In genomic region chr22:42948205-42948804, GRCh38 we compare ENCODE assay signal across 17 cellular contexts.
DNase-seq lines count a peak whose midpoint lies in the region; ATAC-seq, FAIRE-seq and TF ChIP-seq lines count a peak whose summit lies in the region.
"Had no signal": no experiment of that assay in that cellular context is flagged by ENCODE, and none has a peak within 500 bp of the region (broad histone marks: within the 10 kb centered on the region; RNA-seq: fewer than 3 reads in every experiment).

No MANE protein-coding gene starts in this region.

- no peak overlapping the region for H3K4ac ChIP-seq in H9 (ENCODE audit: low read depth, low read length)

- no peaks in the 10 kb centered on the region; the same call in 1 of the 2 replicates for H3K27me3 Mint-ChIP-seq in H9 (ENCODE audit: low read depth)
- no peaks in the 10 kb centered on the region for H3K27me3 Mint-ChIP-seq in effector memory CD8-positive, alpha-beta T cell
- peaks cover 7% of the 10 kb centered on the region for H3K27me3 Mint-ChIP-seq in GM23338 (ENCODE audit: insufficient read depth, low read depth, poor library complexity)
- H3K27me3 Mint-ChIP-seq: activated naive CD8-positive, alpha-beta T cell treated with anti-CD3 and anti-CD28 coated beads, Interleukin-2, amount 10 ng/mL, durations not matched to agents 7 days and 5 days; activated T-helper 17 cell treated with anti-CD3 and anti-CD28 coated beads, Interleukin-2, amount 50 U/mL, for 72 hours; stimulated activated naive B cell treated with anti-CD40 and anti-IgM and Interleukin-4, amounts not matched to agents 10 μg/mL and 1 μg/mL and 100 μg/mL, for 72 hours had no signal

- DNase-seq in A549 (ENCODE audit: low read depth in 1 of 2, low spot score in 1 of 2): no peak
- DNase-seq in H9: no peak
- no peak for DNase-seq in effector memory CD8-positive, alpha-beta T cell
- no peak for DNase-seq in pancreas
- no peak for DNase-seq in lower lobe of right lung
- DNase-seq in GM23338 (ENCODE audit: low spot score): no peak
- DNase-seq in NK-92 treated with Interleukin-12 subunit alpha and Interleukin-12 subunit beta, amount 100 ng/mL, for 24 hours (lab: John Stamatoyannopoulos, UW): no peak
- no peak for DNase-seq in stimulated activated naive CD4-positive, alpha-beta T cell treated with Interleukin-2 at 50 U/mL for 16 hours (lab: John Stamatoyannopoulos, UW)
- DNase-seq: activated CD4-positive, alpha-beta T cell treated with anti-CD3 and anti-CD28 coated beads for 1 hour; activated naive CD8-positive, alpha-beta T cell treated with anti-CD3 and anti-CD28 coated beads, Interleukin-2, amount 10 ng/mL, durations not matched to agents 7 days and 5 days; stimulated activated naive B cell treated with anti-CD40 and anti-IgM and Interleukin-4, amounts not matched to agents 10 μg/mL and 1 μg/mL and 100 μg/mL, for 72 hours; upper lobe of right lung had no signal

- ATAC-seq in A549 (no peak), pancreas (no peak), lower lobe of right lung (no peak), GM23338 (no peak)
- no peak for ATAC-seq in effector memory CD8-positive, alpha-beta T cell (replicated peaks)
- ATAC-seq: activated T-helper 17 cell treated with anti-CD3 and anti-CD28 coated beads, Interleukin-2, amount 50 U/mL, for 72 hours; stimulated activated naive B cell treated with anti-CD40 and anti-IgM and Interleukin-4, amounts not matched to agents 10 μg/mL and 1 μg/mL and 100 μg/mL, for 72 hours had no signal

- H3K9me3 ChIP-seq in A549 (no peaks in the 10 kb centered on the region), H9 (ENCODE audit: control insufficient read depth, low read depth, low read length) (no peaks in the 10 kb centered on the region), pancreas (no peaks in the 10 kb centered on the region), lower lobe of right lung (no peaks in the 10 kb centered on the region)
- H3K9me3 ChIP-seq: SJSA1, upper lobe of right lung had no signal

- intact Hi-C loops in pancreas (cut with DNase I) (no loop called here), lower lobe of right lung (cut with DNase I) (no loop called here)

- WGBS in A549 (ENCODE audit: missing lambda C conversion rate): 85% methylated on average over 4 of the region's 4 CpGs
- WGBS in H9 (ENCODE audit: extremely low coverage, insufficient read length, low lambda C conversion rate): no CpG with 5 or more reads among the region's 4 CpGs
- WGBS in pancreas, 2 donors: 88% methylated on average over 4 of the region's 4 CpGs

- no peak for TF ChIP-seq EP300 in A549 (IDR thresholded peaks at IDR 0.05)

- no peak overlapping the region for H4K91ac ChIP-seq in H9 (ENCODE audit: insufficient read length, low read depth, low read length)

- FAIRE-seq in A549 (lab: Jason Lieb, UNC): no peak
- FAIRE-seq in pancreas (lab: Jason Lieb, UNC): no peak

- H4K8ac ChIP-seq in H9 (replicated peaks; ENCODE audit: insufficient read length, low read depth, low read length): no peak overlapping the region

- no peak overlapping the region for H3K56ac ChIP-seq in H9 (ENCODE audit: insufficient read length, low read depth, low read length)

- H3K9ac ChIP-seq in H9 (ENCODE audit: extremely low read depth, insufficient read length, low read length): no peak overlapping the region

- H2BK120ac ChIP-seq in H9 (ENCODE audit: low read depth, low read length, poor library complexity, severe bottlenecking): no peak overlapping the region

- POLR2A ChIA-PET in A549 (lab: Yijun Ruan, JAX): interaction anchor here (0.7 to 1.2 kb wide), 3 partner anchors 12 to 299 kb away, joined by 3 to 5 read pairs (median 4); partner anchors contain the start of gene CYB5R3

- no peaks in the 10 kb centered on the region for H3K23me2 ChIP-seq in H9 (ENCODE audit: insufficient read length, low read depth, low read length, poor library complexity, severe bottlenecking)

- H3K4me3 ChIP-seq in A549 (no peak overlapping the region), pancreas (no peak overlapping the region), lower lobe of right lung (no peak overlapping the region), GM23338 (no peak overlapping the region)
- H3K4me3 ChIP-seq: lung, SJSA1, upper lobe of right lung had no signal

- H3K9me3 Mint-ChIP-seq in H9 (no peaks in the 10 kb centered on the region), GM23338 (no peaks in the 10 kb centered on the region)
- no peaks in the 10 kb centered on the region for H3K9me3 Mint-ChIP-seq in effector memory CD8-positive, alpha-beta T cell
- H3K9me3 Mint-ChIP-seq: activated naive CD8-positive, alpha-beta T cell treated with anti-CD3 and anti-CD28 coated beads, Interleukin-2, amount 10 ng/mL, durations not matched to agents 7 days and 5 days; activated T-helper 17 cell treated with anti-CD3 and anti-CD28 coated beads, Interleukin-2, amount 50 U/mL, for 72 hours; nephron; stimulated activated naive B cell treated with anti-CD40 and anti-IgM and Interleukin-4, amounts not matched to agents 10 μg/mL and 1 μg/mL and 100 μg/mL, for 72 hours; T-helper 2 cell treated with Interferon-gamma antibody and Interleukin-4, amounts not matched to agents 5 μg/mL and 100 μg/mL, for 36 hours had no signal

- 0 out of 2 replicates have a peak, but pooled peaks cover 4% of the 10 kb centered on the region for H3K9me2 ChIP-seq in GM23338 (ENCODE audit: insufficient read depth)

- H4K20me1 ChIP-seq in H9 (ENCODE audit: control insufficient read depth, insufficient read depth, insufficient read length) (no peaks in the 10 kb centered on the region), GM23338 (replicated peaks; ENCODE audit: insufficient read depth) (peaks cover 69% of the 10 kb centered on the region)

- H3T11ph ChIP-seq in H9 (ENCODE audit: low read length): no peak overlapping the region

- peak overlapping the region in 2 of 3 experiments; percentile 50 to 52; a peak in 3 of 7 replicates for H3K27ac Mint-ChIP-seq in H9
- H3K27ac Mint-ChIP-seq in effector memory CD8-positive, alpha-beta T cell: peak overlapping the region; percentile 60 to 62
- no peak overlapping the region for H3K27ac Mint-ChIP-seq in GM23338
- H3K27ac Mint-ChIP-seq: activated naive CD8-positive, alpha-beta T cell treated with anti-CD3 and anti-CD28 coated beads, Interleukin-2, amount 10 ng/mL, durations not matched to agents 7 days and 5 days; activated T-helper 17 cell treated with anti-CD3 and anti-CD28 coated beads, Interleukin-2, amount 50 U/mL, for 72 hours; stimulated activated naive B cell treated with anti-CD40 and anti-IgM and Interleukin-4, amounts not matched to agents 10 μg/mL and 1 μg/mL and 100 μg/mL, for 72 hours; T-helper 2 cell treated with Interferon-gamma antibody and Interleukin-4, amounts not matched to agents 5 μg/mL and 100 μg/mL, for 36 hours had no signal

- H3K27ac ChIP-seq in A549 (peak overlapping the region; percentile 50 to 64; a peak in 4 of 6 replicates), H9 (ENCODE audit: insufficient read length, low read depth, low read length) (no peak overlapping the region), pancreas (peak overlapping the region in 3 of 4 donors; percentile 53 to 77 (median 62)), lower lobe of right lung (no peak overlapping the region), GM23338 (ENCODE audit: low read depth) (no peak overlapping the region)

- H3K36me3 ChIP-seq in pancreas: no peaks in the 10 kb centered on the region
- no peaks in the 10 kb centered on the region for H3K36me3 ChIP-seq in lower lobe of right lung
- H3K36me3 ChIP-seq in GM23338 (ENCODE audit: insufficient read depth): no peaks in the 10 kb centered on the region
- H3K36me3 ChIP-seq: upper lobe of right lung had no signal

- H3K79me2 ChIP-seq in H9 (ENCODE audit: insufficient read depth, low read length) (peaks cover 12% of the 10 kb centered on the region; the same call in 1 of the 2 replicates), GM23338 (replicated peaks; ENCODE audit: insufficient read depth) (peaks cover 99% of the 10 kb centered on the region)

- H2AK5ac ChIP-seq in H9 (ENCODE audit: insufficient read length, low read length): no peak overlapping the region

- no peak overlapping the region for H4K5ac ChIP-seq in H9 (ENCODE audit: insufficient read length, low read depth, low read length)

- H3K79me1 ChIP-seq in H9 (ENCODE audit: insufficient read depth, low read depth, low read length, poor library complexity, severe bottlenecking): peaks cover 10% of the 10 kb centered on the region

- H3K4me2 ChIP-seq in A549 (peak overlapping the region; percentile 64), H9 (ENCODE audit: insufficient read depth, insufficient read length, low read length) (no peak overlapping the region), GM23338 (no peak overlapping the region)

- no peak overlapping the region for H3K23ac ChIP-seq in H9 (ENCODE audit: insufficient read length, low read depth, low read length)

- peaks cover 49 to 51% of the 10 kb centered on the region in 2 experiments for H3K4me1 Mint-ChIP-seq in H9
- H3K4me1 Mint-ChIP-seq in effector memory CD8-positive, alpha-beta T cell (ENCODE audit: low read depth in 2 of 2): peaks cover 35 to 38% of the 10 kb centered on the region in 2 donors
- H3K4me1 Mint-ChIP-seq in GM23338: peaks cover 50% of the 10 kb centered on the region

- peaks cover 0 to 5% (median 0%) of the 10 kb centered on the region in 3 experiments; a peak in 1 of 7 replicates for H3K36me3 Mint-ChIP-seq in H9 (ENCODE audit: insufficient read depth in 1 of 3, low read depth in 3 of 3)
- peaks cover 5% of the 10 kb centered on the region for H3K36me3 Mint-ChIP-seq in effector memory CD8-positive, alpha-beta T cell (ENCODE audit: insufficient read depth)
- no peaks in the 10 kb centered on the region; the same call in 2 of the 3 replicates for H3K36me3 Mint-ChIP-seq in GM23338 (ENCODE audit: low read depth)

- TF ChIP-seq CTCF in A549 (IDR thresholded peaks at IDR 0.05): no peak
- TF ChIP-seq CTCF in H9 (conservative IDR thresholded peaks at IDR 0.05): no peak
- TF ChIP-seq CTCF in pancreas (IDR thresholded peaks at IDR 0.05): no peak
- TF ChIP-seq CTCF in lower lobe of right lung (IDR thresholded peaks at IDR 0.05): no peak
- TF ChIP-seq CTCF in GM23338 (conservative IDR thresholded peaks at IDR 0.05; ENCODE audit: low read depth in 2 of 2): no peak

- TF ChIP-seq POLR2A in A549 (IDR thresholded peaks at IDR 0.05; ENCODE audit: low read length): no peak

- CTCF ChIA-PET in A549 (lab: Yijun Ruan, JAX): interaction anchor here (1.2 kb wide), 1 partner anchor 327 kb away, joined by 3 read pairs; no protein-coding TSS in a partner anchor

- H3K4me1 ChIP-seq in A549 (peaks cover 77% of the 10 kb centered on the region), H9 (ENCODE audit: insufficient read depth, low read length) (peaks cover 16% of the 10 kb centered on the region), pancreas (peaks cover 33 to 62% (median 43%) of the 10 kb centered on the region in 3 donors), lower lobe of right lung (peaks cover 60% of the 10 kb centered on the region), GM23338 (ENCODE audit: insufficient read depth) (peaks cover 16% of the 10 kb centered on the region)

- H2AFZ ChIP-seq in H9 (ENCODE audit: low read length) (no peak overlapping the region), GM23338 (no peak overlapping the region)

- H3K14ac ChIP-seq in H9 (ENCODE audit: insufficient read depth, low read length): no peak overlapping the region

- no peak overlapping the region for H3K18ac ChIP-seq in H9 (ENCODE audit: insufficient read length, low read depth, low read length)

- TF ChIP-seq RAD21 in A549 (conservative IDR thresholded peaks at IDR 0.05 in 1 of 2, IDR thresholded peaks at IDR 0.05 in 1 of 2): no peak

- H2BK5ac ChIP-seq in H9 (ENCODE audit: insufficient read length, low read length): no peak overlapping the region

- no peak overlapping the region for H2BK15ac ChIP-seq in H9 (ENCODE audit: low read depth, low read length)

- no peak overlapping the region for H2BK20ac ChIP-seq in H9 (ENCODE audit: low read depth, low read length, poor library complexity, severe bottlenecking)

- H3K4me3 Mint-ChIP-seq in H9 (no peak overlapping the region), GM23338 (no peak overlapping the region)
- no peak overlapping the region for H3K4me3 Mint-ChIP-seq in effector memory CD8-positive, alpha-beta T cell
- H3K4me3 Mint-ChIP-seq: activated naive CD8-positive, alpha-beta T cell treated with anti-CD3 and anti-CD28 coated beads, Interleukin-2, amount 10 ng/mL, durations not matched to agents 7 days and 5 days; activated T-helper 17 cell treated with anti-CD3 and anti-CD28 coated beads, Interleukin-2, amount 50 U/mL, for 72 hours; nephron; stimulated activated naive B cell treated with anti-CD40 and anti-IgM and Interleukin-4, amounts not matched to agents 10 μg/mL and 1 μg/mL and 100 μg/mL, for 72 hours; T-helper 2 cell treated with Interferon-gamma antibody and Interleukin-4, amounts not matched to agents 5 μg/mL and 100 μg/mL, for 36 hours had no signal

- H3F3A ChIP-seq in GM23338 (replicated peaks; ENCODE audit: low read depth): no peaks in the 10 kb centered on the region

- no peak overlapping the region for H2BK12ac ChIP-seq in H9 (ENCODE audit: insufficient read length, low read depth, low read length)

- H3K27me3 ChIP-seq in H9 (ENCODE audit: insufficient read depth, low read length) (no peaks in the 10 kb centered on the region), pancreas (no peaks in the 10 kb centered on the region), lower lobe of right lung (ENCODE audit: low read depth) (no peaks in the 10 kb centered on the region), GM23338 (ENCODE audit: insufficient read depth) (no peaks in the 10 kb centered on the region)
- H3K27me3 ChIP-seq: SJSA1, upper lobe of right lung had no signal

Comparison
In these comparisons a context has a peak if more than half of its experiments do, and no peak if none do; other contexts are left out.
1. H3K27ac ChIP-seq: peak in A549 (2 of 2) and pancreas (3 of 4); none in H9 (single experiment), lower lobe of right lung (single experiment) and GM23338 (single experiment).